ENCODE assay signal across 1 cellular context in the genomic region with DNA sequence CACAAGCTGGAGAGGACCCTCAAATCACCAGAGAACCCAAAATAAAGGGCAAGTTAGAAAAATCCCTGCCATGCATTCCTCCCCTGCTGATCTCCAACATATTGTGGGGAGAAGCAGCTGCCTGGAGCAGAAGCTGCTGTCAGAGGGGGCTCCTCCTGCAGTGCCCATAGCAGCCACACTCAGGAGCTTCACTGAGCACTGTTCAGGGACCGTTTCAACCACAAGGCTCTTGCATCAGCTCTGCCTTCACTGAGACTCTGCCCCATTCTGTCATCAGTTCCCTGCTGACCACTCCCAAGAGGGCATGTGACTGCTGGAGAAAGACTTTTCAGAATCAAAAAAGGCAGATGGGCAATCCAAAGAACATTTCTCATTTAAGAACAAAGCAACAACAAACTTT.
TF ChIP-seq lines count a peak whose summit lies in the region.

No MANE protein-coding gene starts in this region.

TF ChIP-seq in H1, 55 proteins besides CTCF, POLR2A, EP300 and RAD21 (continued from another document):
- TF ChIP-seq CBX8 (IDR thresholded peaks at IDR 0.05; ENCODE audit: borderline replicate concordance, low read depth, low read length) (no peak), SAP30 (IDR thresholded peaks at IDR 0.05; ENCODE audit: insufficient read depth, insufficient replicate concordance, low read length) (no peak)
